In the genomic region with DNA sequence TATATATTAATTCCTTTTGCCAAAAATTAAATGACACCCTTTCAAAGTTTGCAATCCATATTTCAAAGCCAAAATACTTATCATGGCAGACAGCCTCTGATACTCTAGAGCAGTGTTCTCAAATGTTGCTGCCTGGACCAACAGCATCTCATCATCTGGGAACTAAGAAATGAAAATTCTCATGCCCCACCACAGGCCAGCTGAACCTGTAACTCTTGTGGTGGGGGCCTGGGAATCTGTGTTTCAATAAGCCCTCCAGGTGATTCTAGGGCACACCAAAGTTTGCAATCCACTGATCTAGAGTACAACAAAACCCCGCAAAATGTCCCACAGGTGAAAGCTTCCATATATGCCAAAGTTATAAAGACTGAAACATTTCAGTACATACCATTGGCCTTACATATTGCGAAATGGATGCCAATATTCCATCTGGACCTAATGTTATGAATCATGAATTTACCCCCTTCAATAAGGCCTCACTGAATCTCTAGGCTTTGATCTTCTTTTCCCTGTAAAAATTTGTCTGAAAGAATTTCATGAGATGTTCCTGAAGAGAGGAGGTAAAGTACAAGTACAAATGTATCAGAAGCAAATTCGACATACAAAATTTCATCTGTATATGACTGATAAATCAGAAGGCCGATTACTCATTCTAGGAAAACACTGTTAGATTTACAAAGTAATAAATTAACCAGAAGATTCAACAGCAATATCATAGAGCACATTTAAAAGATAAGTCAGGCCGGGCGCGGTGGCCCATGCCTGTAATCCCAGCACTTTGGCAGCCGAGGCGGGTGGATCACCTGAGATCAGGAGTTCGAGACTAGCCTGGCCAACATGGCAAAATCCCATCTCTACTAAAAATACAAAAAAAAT, we compare ENCODE assay signal across 1 cellular context.
TF ChIP-seq lines count a peak whose summit lies in the region.

No MANE protein-coding gene starts in this region.

TF ChIP-seq in Ishikawa, 13 proteins besides CTCF, POLR2A, EP300 and RAD21 (continued from another document):
- no peak for TF ChIP-seq NFIC (IDR thresholded peaks at IDR 0.05)
- TF ChIP-seq TEAD4 (IDR thresholded peaks at IDR 0.05): no peak
- TF ChIP-seq TAF1 (IDR thresholded peaks at IDR 0.05; ENCODE audit: low read depth): no peak
- TF ChIP-seq, protein P1, sequence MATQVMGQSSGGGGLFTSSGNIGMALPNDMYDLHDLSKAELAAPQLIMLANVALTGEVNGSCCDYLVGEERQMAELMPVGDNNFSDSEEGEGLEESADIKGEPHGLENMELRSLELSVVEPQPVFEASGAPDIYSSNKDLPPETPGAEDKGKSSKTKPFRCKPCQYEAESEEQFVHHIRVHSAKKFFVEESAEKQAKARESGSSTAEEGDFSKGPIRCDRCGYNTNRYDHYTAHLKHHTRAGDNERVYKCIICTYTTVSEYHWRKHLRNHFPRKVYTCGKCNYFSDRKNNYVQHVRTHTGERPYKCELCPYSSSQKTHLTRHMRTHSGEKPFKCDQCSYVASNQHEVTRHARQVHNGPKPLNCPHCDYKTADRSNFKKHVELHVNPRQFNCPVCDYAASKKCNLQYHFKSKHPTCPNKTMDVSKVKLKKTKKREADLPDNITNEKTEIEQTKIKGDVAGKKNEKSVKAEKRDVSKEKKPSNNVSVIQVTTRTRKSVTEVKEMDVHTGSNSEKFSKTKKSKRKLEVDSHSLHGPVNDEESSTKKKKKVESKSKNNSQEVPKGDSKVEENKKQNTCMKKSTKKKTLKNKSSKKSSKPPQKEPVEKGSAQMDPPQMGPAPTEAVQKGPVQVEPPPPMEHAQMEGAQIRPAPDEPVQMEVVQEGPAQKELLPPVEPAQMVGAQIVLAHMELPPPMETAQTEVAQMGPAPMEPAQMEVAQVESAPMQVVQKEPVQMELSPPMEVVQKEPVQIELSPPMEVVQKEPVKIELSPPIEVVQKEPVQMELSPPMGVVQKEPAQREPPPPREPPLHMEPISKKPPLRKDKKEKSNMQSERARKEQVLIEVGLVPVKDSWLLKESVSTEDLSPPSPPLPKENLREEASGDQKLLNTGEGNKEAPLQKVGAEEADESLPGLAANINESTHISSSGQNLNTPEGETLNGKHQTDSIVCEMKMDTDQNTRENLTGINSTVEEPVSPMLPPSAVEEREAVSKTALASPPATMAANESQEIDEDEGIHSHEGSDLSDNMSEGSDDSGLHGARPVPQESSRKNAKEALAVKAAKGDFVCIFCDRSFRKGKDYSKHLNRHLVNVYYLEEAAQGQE (IDR thresholded peaks at IDR 0.05; ENCODE audit: low read depth): no peak
- no peak for TF ChIP-seq YY1 (IDR thresholded peaks at IDR 0.05; ENCODE audit: low read depth)
- TF ChIP-seq CEBPB (IDR thresholded peaks at IDR 0.05): peak; percentile 84
